22 cellular contexts compared by ENCODE assay signal in genomic region chr1:228342627-228343210, GRCh38.
DNase-seq lines count a peak whose midpoint lies in the region; ATAC-seq and TF ChIP-seq lines count a peak whose summit lies in the region.
"Had no signal": no experiment of that assay in that cellular context is flagged by ENCODE, and none has a peak within 500 bp of the region (broad histone marks: within the 10 kb centered on the region; RNA-seq: fewer than 3 reads in every experiment).

No MANE protein-coding gene starts in this region.

- peaks cover 0 to 73% (median 8%) of the 10 kb centered on the region in 9 donors for H3K36me3 ChIP-seq in heart right ventricle
- H3K36me3 ChIP-seq in left ventricle myocardium inferior: peaks cover 52% of the 10 kb centered on the region
- peaks cover 0 to 13% of the 10 kb centered on the region in 2 donors for H3K36me3 ChIP-seq in neuronal stem cell (replicated peaks in 1 of 2; ENCODE audit: control insufficient read depth in 2 of 2, insufficient read depth in 2 of 2, low read length in 2 of 2)

- WGBS in heart right ventricle, 2 donors: 74 to 77% methylated on average over 8 of the region's 8 CpGs
- no CpG with 5 or more reads among the region's 8 CpGs for WGBS in neuronal stem cell (ENCODE audit: extremely low coverage in 2 of 2, insufficient read length in 2 of 2, insufficient replicate concordance in 1 of 2), 2 donors

- no peak overlapping the region for H3K14ac ChIP-seq in neuronal stem cell (ENCODE audit: low read length)

- H2BK15ac ChIP-seq in neuronal stem cell (ENCODE audit: low read length): no peak overlapping the region

- H3K79me1 ChIP-seq in neuronal stem cell (ENCODE audit: low read depth, low read length): peaks cover 2% of the 10 kb centered on the region

- DNase-seq in cardiac septum (ENCODE audit: low spot score) (peak; percentile 64), heart right ventricle (no peak), left ventricle myocardium inferior (peak; percentile 10), neuronal stem cell (ENCODE audit: low spot score) (no peak)
- DNase-seq: activated CD4-positive, alpha-beta memory T cell treated with anti-CD3 and anti-CD28 coated beads, Interleukin-2, amount 10 ng/mL, durations not matched to agents 7 days and 5 days; activated gamma-delta T cell; DMS53; effector CD8-positive, alpha-beta T cell; GDM1; KBM-7; mesenchymal stem cell; NCI-H1105; NCI-H187 treated with DMSO at 0.1 percent for 48 hours; NCI-H524 treated with DMSO at 0.1 percent for 48 hours; occipital lobe; SW 1271 had no signal

- intact Hi-C loops in cardiac septum (cut with DNase I): no loop called here
- intact Hi-C loops in heart right ventricle (cut with DNase I): loop anchor here in 2 of 10 donors (10.0 kb wide), 2 partner anchors 58 to 62 kb away; partner anchors contain the start of gene TRIM11 (in 1 of the 2)
- intact Hi-C loops in left ventricle myocardium inferior (cut with micrococcal nuclease): no loop called here

- no peak overlapping the region for H2AFZ ChIP-seq in neuronal stem cell (ENCODE audit: low read length)

- peaks cover 0 to 41% (median 13%) of the 10 kb centered on the region in 9 donors for H3K4me1 ChIP-seq in heart right ventricle
- peaks cover 40% of the 10 kb centered on the region for H3K4me1 ChIP-seq in left ventricle myocardium inferior
- no peaks in the 10 kb centered on the region for H3K4me1 ChIP-seq in neuronal stem cell (ENCODE audit: control insufficient read depth in 2 of 2, insufficient read depth in 1 of 2, low read depth in 1 of 2, low read length in 2 of 2)
- H3K4me1 ChIP-seq: tibial nerve had no signal

- H2BK5ac ChIP-seq in neuronal stem cell (ENCODE audit: low read length): no peak overlapping the region

- H2BK12ac ChIP-seq in neuronal stem cell (ENCODE audit: low read length): no peak overlapping the region

- no peak overlapping the region for H3K27ac ChIP-seq in heart right ventricle
- no peak overlapping the region for H3K27ac ChIP-seq in left ventricle myocardium inferior (replicated peaks)
- H3K27ac ChIP-seq in neuronal stem cell (replicated peaks; ENCODE audit: low read length): no peak overlapping the region
- H3K27ac ChIP-seq: BLaER1 treated with 17β-estradiol and CSF1 and Interleukin-3, amounts not matched to agents 10 nM and 100 nM; tibial nerve had no signal

- no peak overlapping the region for H4K91ac ChIP-seq in neuronal stem cell (ENCODE audit: low read depth, low read length, poor library complexity)

- H3K27me3 ChIP-seq in heart right ventricle (no peaks in the 10 kb centered on the region), left ventricle myocardium inferior (ENCODE audit: low read depth) (no peaks in the 10 kb centered on the region), neuronal stem cell (ENCODE audit: control insufficient read depth in 3 of 3, insufficient read depth in 3 of 3, low read depth in 1 of 3, low read length in 3 of 3) (peaks cover 0 to 3% (median 3%) of the 10 kb centered on the region in 3 experiments)
- H3K27me3 ChIP-seq: BLaER1 treated with 17β-estradiol and CSF1 and Interleukin-3, amounts not matched to agents 10 nM and 100 nM; tibial nerve had no signal

- no peak overlapping the region for H4K8ac ChIP-seq in neuronal stem cell (ENCODE audit: low read depth, low read length)

- no peak overlapping the region for H3K4me2 ChIP-seq in neuronal stem cell (ENCODE audit: insufficient read depth, low read length, poor library complexity, severe bottlenecking)

- ATAC-seq in heart right ventricle: no peak
- ATAC-seq in HG02798 (IDR thresholded peaks at IDR 0.05; ENCODE audit: poor library complexity, unreplicated experiment): no peak
- no peak for ATAC-seq in HG03025 (IDR thresholded peaks at IDR 0.05; ENCODE audit: low FRiP score, unreplicated experiment)
- ATAC-seq in HG03469 (IDR thresholded peaks at IDR 0.05; ENCODE audit: unreplicated experiment): no peak
- ATAC-seq: Panc1 had no signal

- peaks cover 0 to 8% (median 0%) of the 10 kb centered on the region in 11 donors for H3K9me3 ChIP-seq in heart right ventricle
- H3K9me3 ChIP-seq in left ventricle myocardium inferior (replicated peaks): no peaks in the 10 kb centered on the region
- peaks cover 0 to 6% of the 10 kb centered on the region in 2 donors for H3K9me3 ChIP-seq in neuronal stem cell (replicated peaks in 1 of 2; ENCODE audit: control insufficient read depth in 2 of 2, insufficient read depth in 1 of 2, low read depth in 1 of 2, low read length in 2 of 2)
- H3K9me3 ChIP-seq: tibial nerve had no signal

- no peak overlapping the region for H3K23ac ChIP-seq in neuronal stem cell (ENCODE audit: low read depth, low read length, poor library complexity)

- H3K4ac ChIP-seq in neuronal stem cell (ENCODE audit: low read length): no peak overlapping the region

- H3K4me3 ChIP-seq in heart right ventricle (no peak overlapping the region), left ventricle myocardium inferior (no peak overlapping the region), neuronal stem cell (ENCODE audit: low read length in 2 of 2) (no peak overlapping the region)
- H3K4me3 ChIP-seq: BLaER1 treated with 17β-estradiol and CSF1 and Interleukin-3, amounts not matched to agents 10 nM and 100 nM; tibial nerve had no signal

- TF ChIP-seq CTCF in heart right ventricle (IDR thresholded peaks at IDR 0.05) (no peak), left ventricle myocardium inferior (IDR thresholded peaks at IDR 0.05; ENCODE audit: borderline replicate concordance) (no peak)

- H3K9ac ChIP-seq in neuronal stem cell (ENCODE audit: low read depth, low read length, poor library complexity): peak overlapping the region; percentile 38
- H3K9ac ChIP-seq: BLaER1 treated with 17β-estradiol and CSF1 and Interleukin-3, amounts not matched to agents 10 nM and 100 nM had no signal

- no peak overlapping the region for H2BK120ac ChIP-seq in neuronal stem cell (ENCODE audit: low read depth, low read length)

- no peak overlapping the region for H2AK5ac ChIP-seq in neuronal stem cell (ENCODE audit: low read depth, low read length)

- H3K18ac ChIP-seq in neuronal stem cell (ENCODE audit: low read length): peak overlapping the region; percentile 8

Comparison
In these comparisons a context has a peak if more than half of its experiments do, and no peak if none do; other contexts are left out.
1. DNase-seq: peak in cardiac septum (single experiment) and left ventricle myocardium inferior (single experiment); none in heart right ventricle (0 of 2) and neuronal stem cell (single experiment).